Comparison of ENCODE assay signal across 23 cellular contexts in the genomic region with DNA sequence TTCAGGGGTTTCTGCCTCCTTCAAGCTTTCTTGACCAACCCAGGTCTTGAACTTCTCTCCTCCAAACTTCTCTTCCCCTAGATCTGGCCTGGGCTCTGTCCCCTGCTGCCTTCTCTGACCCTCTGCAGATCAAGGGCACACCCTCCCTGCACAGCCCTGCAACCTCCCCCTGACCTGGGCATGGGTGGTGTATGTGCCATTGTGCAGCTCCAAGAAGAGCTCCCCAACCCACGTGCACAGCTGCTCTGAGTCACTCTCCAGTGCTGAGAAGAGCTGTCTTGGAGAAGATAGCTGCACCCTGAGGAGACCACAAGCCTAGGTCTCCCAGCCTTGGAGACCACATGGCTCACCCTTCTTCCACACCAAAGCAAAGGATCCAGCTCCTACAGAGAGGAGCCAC. TPM values are rescaled to one million over a fixed set of nuclear protein-coding genes. Genes with fewer than 3 reads are reported as not detected.
A peak's percentile ranks its signal among the peaks of the same experiment; 100 is the strongest.
DNase-seq lines count a peak whose midpoint lies in the region; ATAC-seq, FAIRE-seq and TF ChIP-seq lines count a peak whose summit lies in the region.
"Had no signal": no experiment of that assay in that cellular context is flagged by ENCODE, and none has a peak within 500 bp of the region (broad histone marks: within the 10 kb centered on the region; RNA-seq: fewer than 3 reads in every experiment).

No MANE protein-coding gene starts in this region.

- ATAC-seq in HG03378 (IDR thresholded peaks at IDR 0.05; ENCODE audit: unreplicated experiment): no peak
- ATAC-seq: GM23338, heart left ventricle, WTC11 had no signal

- H3K4me1 ChIP-seq in neural progenitor cell (no peaks in the 10 kb centered on the region), small intestine (ENCODE audit: control insufficient read depth in 2 of 2, insufficient read depth in 1 of 2, low read depth in 1 of 2, low read length in 1 of 2) (no peaks in the 10 kb centered on the region)
- H3K4me1 ChIP-seq: A549, BE2C, breast epithelium, heart left ventricle, left lung had no signal

- peak overlapping the region; percentile 13; the same call in 1 of the 2 replicates for H3K27ac ChIP-seq in RWPE1
- H3K27ac ChIP-seq in neural progenitor cell: no peak overlapping the region
- H3K27ac ChIP-seq in small intestine (ENCODE audit: low read depth in 1 of 2, low read length in 1 of 2): no peak overlapping the region
- H3K27ac ChIP-seq: A549, breast epithelium, heart left ventricle, left lung had no signal

- peaks cover 6% of the 10 kb centered on the region for H3K36me3 Mint-ChIP-seq in chondrocyte (ENCODE audit: low read depth)
- peaks cover 8% of the 10 kb centered on the region for H3K36me3 Mint-ChIP-seq in neural progenitor cell

- WGBS in small intestine, 3 donors: 42 to 80% (median 52%) methylated on average over 1 of the region's 1 CpG

- H3F3A ChIP-seq in neural progenitor cell (ENCODE audit: low read depth): no peaks in the 10 kb centered on the region

- DNase-seq in activated CD8-positive, alpha-beta memory T cell treated with anti-CD3 and anti-CD28 coated beads for 24 hours: peak; percentile 37
- DNase-seq in activated CD8-positive, alpha-beta memory T cell treated with anti-CD3 and anti-CD28 coated beads, Interleukin-2, amount 50 U/mL, for 4 hours: no peak
- DNase-seq in RWPE1 (ENCODE audit: low spot score) (no peak), chondrocyte (ENCODE audit: low spot score) (no peak), neural progenitor cell (ENCODE audit: low spot score) (no peak), NCI-H1930 (lab: John Stamatoyannopoulos, UW) (no peak), small intestine (no peak)
- DNase-seq: BE2C, cortex of kidney, heart left ventricle, left lung, NCI-H2107, NCI-H510A treated with DMSO at 0.1 percent for 48 hours had no signal

- H3K27me3 Mint-ChIP-seq in chondrocyte (ENCODE audit: low read depth): no peaks in the 10 kb centered on the region
- H3K27me3 Mint-ChIP-seq in neural progenitor cell (ENCODE audit: insufficient read depth, low read depth): no peaks in the 10 kb centered on the region

- H3K4me1 Mint-ChIP-seq in chondrocyte (ENCODE audit: low read depth) (no peaks in the 10 kb centered on the region), neural progenitor cell (no peaks in the 10 kb centered on the region)
- H3K4me1 Mint-ChIP-seq: GM23338, mesothelial cell of epicardium, WTC11 had no signal

- H3K4me3 Mint-ChIP-seq in chondrocyte (ENCODE audit: unreplicated experiment) (no peak overlapping the region), neural progenitor cell (peak overlapping the region; percentile 4)
- H3K4me3 Mint-ChIP-seq: GM23338, mesothelial cell of epicardium, WTC11 had no signal

- FAIRE-seq in small intestine (lab: Jason Lieb, UNC): no peak
- FAIRE-seq: A549, endometrium, urothelium cell line had no signal

- CTCF ChIA-PET in RWPE1 (lab: Yijun Ruan, JAX): interaction anchor here (0.7 kb wide), 1 partner anchor 525 kb away, joined by 4 read pairs; no protein-coding TSS in a partner anchor

- H3K9me3 Mint-ChIP-seq in chondrocyte (ENCODE audit: low read depth) (no peaks in the 10 kb centered on the region), neural progenitor cell (no peaks in the 10 kb centered on the region)
- H3K9me3 Mint-ChIP-seq: GM23338, mesothelial cell of epicardium, WTC11 had no signal

- no peak overlapping the region for H3K9ac ChIP-seq in neural progenitor cell

- POLR2A ChIA-PET in RWPE1 (lab: Yijun Ruan, JAX; ENCODE audit: low non-redundant PET): no interaction called here

- no peaks in the 10 kb centered on the region for H3K9me3 ChIP-seq in neural progenitor cell (ENCODE audit: low read depth)
- no peaks in the 10 kb centered on the region for H3K9me3 ChIP-seq in small intestine (ENCODE audit: control insufficient read depth, low read depth)
- H3K9me3 ChIP-seq: A549, adrenal gland, BE2C, breast epithelium, heart left ventricle, left lung had no signal

- no peaks in the 10 kb centered on the region for H3K27me3 ChIP-seq in neural progenitor cell
- H3K27me3 ChIP-seq in small intestine (ENCODE audit: control insufficient read depth in 2 of 2, insufficient read depth in 2 of 2, low read length in 2 of 2): no peaks in the 10 kb centered on the region
- H3K27me3 ChIP-seq: adrenal gland, BE2C, breast epithelium, heart left ventricle, left lung had no signal

- H3K27ac Mint-ChIP-seq in chondrocyte (ENCODE audit: unreplicated experiment) (peak overlapping the region; percentile 50), neural progenitor cell (peak overlapping the region; percentile 50)
- H3K27ac Mint-ChIP-seq: GM23338, mesothelial cell of epicardium, WTC11 had no signal

- no peak overlapping the region for H2AFZ ChIP-seq in neural progenitor cell (replicated peaks)
- H2AFZ ChIP-seq: GM23338 had no signal

- H3K4me2 ChIP-seq in neural progenitor cell: no peak overlapping the region
- H3K4me2 ChIP-seq: A549, GM23338 had no signal

- H3K36me3 ChIP-seq in neural progenitor cell (no peaks in the 10 kb centered on the region), small intestine (ENCODE audit: control insufficient read depth in 2 of 2, insufficient read depth in 2 of 2, low read length in 2 of 2) (peaks cover 9 to 16% of the 10 kb centered on the region in 2 donors)

- H4K20me1 ChIP-seq in neural progenitor cell (ENCODE audit: low read depth): no peaks in the 10 kb centered on the region

- H3K79me2 ChIP-seq in neural progenitor cell (ENCODE audit: low read depth): no peaks in the 10 kb centered on the region

- no peak overlapping the region for H3K4me3 ChIP-seq in neural progenitor cell
- no peak overlapping the region for H3K4me3 ChIP-seq in small intestine (ENCODE audit: low read depth in 1 of 2, low read length in 2 of 2)
- H3K4me3 ChIP-seq: A549, adrenal gland, breast epithelium, GM23338, heart left ventricle, left lung had no signal

- TF ChIP-seq CTCF in RWPE1 (conservative IDR thresholded peaks at IDR 0.05; ENCODE audit: low read depth) (no peak), chondrocyte (IDR thresholded peaks at IDR 0.05) (no peak), neural progenitor cell (IDR thresholded peaks at IDR 0.05) (no peak)

RNA-seq across cellular contexts. Expression of gene MAN2C1, which starts 8.0 kb away (rescaled TPM):
- 105 to 158 TPM (median 109 TPM) in 3 replicates for total RNA-seq in chondrocyte
- 76.8 and 164 TPM in 2 replicates for total RNA-seq in neural progenitor cell (ENCODE audit: low replicate concordance)
- polyA plus RNA-seq in small intestine: 100 to 1,000 TPM; 109 to 379 (median 168) TPM

RNA-seq across cellular contexts. Expression of gene NEIL1, which starts 13.6 kb away (rescaled TPM):
- 20.6 to 25.1 TPM (median 22.0 TPM) in 3 replicates for total RNA-seq in chondrocyte
- total RNA-seq in neural progenitor cell (ENCODE audit: low replicate concordance): 11.2 and 30.1 TPM in 2 replicates
- polyA plus RNA-seq in small intestine: 10 to 100 TPM; 18.8 to 63.1 (median 38.6) TPM
- total RNA-seq: Daoy had no signal

RNA-seq across cellular contexts. Expression of gene COMMD4, which starts 24.5 kb away (rescaled TPM):
- total RNA-seq in chondrocyte (69.8 to 85.9 TPM (median 77.6 TPM) in 3 replicates), neural progenitor cell (ENCODE audit: low replicate concordance) (36.4 and 72.6 TPM in 2 replicates)
- 100 to 1,000 TPM; 114 to 177 (median 115) TPM for polyA plus RNA-seq in small intestine
